Comparison of ENCODE assay signal across 8 cellular contexts in genomic region chr1:155323729-155324040, GRCh38. TPM values are rescaled to one million over a fixed set of nuclear protein-coding genes. Genes with fewer than 3 reads are reported as not detected.
A peak's percentile ranks its signal among the peaks of the same experiment; 100 is the strongest.
DNase-seq lines count a peak whose midpoint lies in the region; ATAC-seq, FAIRE-seq and TF ChIP-seq lines count a peak whose summit lies in the region.

No MANE protein-coding gene starts in this region.

- peaks cover 34% of the 10 kb centered on the region for H3K4me1 ChIP-seq in CD8-positive, alpha-beta T cell (ENCODE audit: insufficient read depth, low read length)
- H3K4me1 ChIP-seq in PC-3 (ENCODE audit: insufficient read depth, low read length) (peaks cover 21% of the 10 kb centered on the region), mucosa of stomach (ENCODE audit: control insufficient read depth, insufficient read depth, low read length) (peaks cover 29% of the 10 kb centered on the region)

- H3K9me3 ChIP-seq in CD8-positive, alpha-beta T cell (ENCODE audit: low read length), result no peaks in the 10 kb centered on the region
- H3K9me3 ChIP-seq in PC-3 (ENCODE audit: low read length) (no peaks in the 10 kb centered on the region), mucosa of stomach (ENCODE audit: control insufficient read depth, low read length) (no peaks in the 10 kb centered on the region)

- H4K20me1 ChIP-seq in PC-3 (ENCODE audit: low read length), result no peaks in the 10 kb centered on the region

- H2AFZ ChIP-seq in PC-3 (ENCODE audit: low read length), result peak overlapping the region; percentile 92

- CTCF ChIA-PET in CD8-positive, alpha-beta T cell (lab: Charles Lee), result interaction anchor here (0.6 to 9.2 kb wide), 14 partner anchors 11 to 189 kb away, joined by 3 to 152 read pairs (median 6); partner anchors contain the start of genes CLK2, ENTREP3, FDPS and HCN3
- CTCF ChIA-PET in PC-3 (lab: Charles Lee), result interaction anchor here (0.9 to 1.7 kb wide), 5 partner anchors 47 to 181 kb away, joined by 3 to 14 read pairs (median 5); partner anchors contain the start of genes CLK2 and HCN3

- no peaks in the 10 kb centered on the region for H3K9me2 ChIP-seq in PC-3 (replicated peaks; ENCODE audit: low read length)

- no peak for TF ChIP-seq CTCF in CD8-positive, alpha-beta T cell (IDR thresholded peaks at IDR 0.05)
- no peak for TF ChIP-seq CTCF in PC-3 (conservative IDR thresholded peaks at IDR 0.05; ENCODE audit: low read depth, low read length)

- peak overlapping the region; percentile 90 for H3K4me3 Mint-ChIP-seq in CD8-positive, alpha-beta T cell

- H3K27me3 Mint-ChIP-seq in CD8-positive, alpha-beta T cell (ENCODE audit: low read depth), result no peaks in the 10 kb centered on the region

- H3K9ac ChIP-seq in PC-3 (ENCODE audit: low read length) (peak overlapping the region; percentile 84), mucosa of stomach (ENCODE audit: low read length) (peak overlapping the region; percentile 82)

- peak; percentile 59 for ATAC-seq in CD8-positive, alpha-beta T cell
- ATAC-seq in GM19467 (IDR thresholded peaks at IDR 0.05; ENCODE audit: unreplicated experiment), result peak; percentile 26
- ATAC-seq in PC-3, result peak; percentile 47

- FAIRE-seq in HTR-8/SVneo (lab: Jason Lieb, UNC), result peak; percentile 77

- intact Hi-C loops in CD8-positive, alpha-beta T cell (cut with DNase I, micrococcal nuclease), result loop anchor here (1.0 to 10.0 kb wide), 9 partner anchors 15 to 729 kb away; partner anchors contain the start of genes FDPS (in 2 of the 2), HCN3 (in 2 of the 2), MTX1 (in 2 of the 2) and THBS3 (in 2 of the 2)
- intact Hi-C loops in PC-3 (cut with micrococcal nuclease), result loop anchor here (1.0 to 2.0 kb wide), 5 partner anchors 15 to 325 kb away; partner anchors contain the start of genes ENTREP3, FDPS, HCN3 and THBS3

- H3K4me1 Mint-ChIP-seq in CD8-positive, alpha-beta T cell (ENCODE audit: low read depth), result peaks cover 33% of the 10 kb centered on the region

- no peak for TF ChIP-seq POLR2A in erythroblast (IDR thresholded peaks at IDR 0.05; ENCODE audit: low read length)

- no peaks in the 10 kb centered on the region for H3K9me3 Mint-ChIP-seq in CD8-positive, alpha-beta T cell

- DNase-seq in CD8-positive, alpha-beta T cell, result peak; percentile 50 to 85 (median 75)
- DNase-seq in HTR-8/SVneo (ENCODE audit: insufficient read length, low spot score), result peak; percentile 78
- DNase-seq in PC-3, result peak; percentile 92
- peak; percentile 84 for DNase-seq in activated T-cell treated with anti-CD3 and anti-CD28 coated beads, Interleukin-2, amount 50 U/mL, for 1 hour
- peak; percentile 90 to 94 for DNase-seq in erythroblast (lab: John Stamatoyannopoulos, UW)
- DNase-seq in stimulated activated CD8-positive, alpha-beta memory T cell treated with anti-CD3 and anti-CD28 coated beads, Interleukin-7, amount 100 ng/mL, for 24 hours (ENCODE audit: low read depth), result peak; percentile 57

- peak overlapping the region; percentile 69 for H3K27ac ChIP-seq in CD8-positive, alpha-beta T cell (ENCODE audit: low read depth, low read length)
- H3K27ac ChIP-seq in PC-3 (ENCODE audit: low read length), result peak overlapping the region; percentile 83

- POLR2A ChIA-PET in CD8-positive, alpha-beta T cell (lab: Charles Lee), result interaction anchor here (0.5 to 3.4 kb wide), 11 partner anchors 11 to 243 kb away, joined by 3 to 22 read pairs (median 6); partner anchors contain the start of genes CLK2, FDPS and SCAMP3
- POLR2A ChIA-PET in PC-3 (lab: Charles Lee; ENCODE audit: unreplicated experiment), result interaction anchor here (0.6 to 1.3 kb wide), 5 partner anchors 46 to 328 kb away, joined by 3 to 6 read pairs (median 4); partner anchors contain the start of genes CLK2, ENTREP3, HCN3 and SCAMP3

- H3K27ac Mint-ChIP-seq in CD8-positive, alpha-beta T cell, result peak overlapping the region; percentile 55

- H3K36me3 ChIP-seq in CD8-positive, alpha-beta T cell (ENCODE audit: insufficient read depth, low read length), result no peaks in the 10 kb centered on the region
- H3K36me3 ChIP-seq in PC-3 (ENCODE audit: low read depth, low read length) (peaks cover 20% of the 10 kb centered on the region), mucosa of stomach (ENCODE audit: control insufficient read depth, insufficient read depth, low read length) (peaks cover 7% of the 10 kb centered on the region)

- H3K4me2 ChIP-seq in PC-3 (ENCODE audit: low read length), result peak overlapping the region; percentile 93

- peak overlapping the region; percentile 100 for H3K4me3 ChIP-seq in CD8-positive, alpha-beta T cell (ENCODE audit: low read depth, low read length)
- H3K4me3 ChIP-seq in PC-3 (ENCODE audit: low read length) (peak overlapping the region; percentile 80), mucosa of stomach (ENCODE audit: low read length) (peak overlapping the region; percentile 86)

- peaks cover 29% of the 10 kb centered on the region for H3K79me2 ChIP-seq in PC-3 (ENCODE audit: low read length)

- no peaks in the 10 kb centered on the region for H3F3A ChIP-seq in PC-3 (ENCODE audit: low read length, unreplicated experiment)

- no TSS peak for BruUV-seq in PC-3 (replicated peaks; lab: Mats Ljungman, UMichigan)

- H3K27me3 ChIP-seq in CD8-positive, alpha-beta T cell (ENCODE audit: insufficient read depth, low read length), result no peaks in the 10 kb centered on the region
- H3K27me3 ChIP-seq in PC-3 (ENCODE audit: low read length) (no peaks in the 10 kb centered on the region), mucosa of stomach (ENCODE audit: control insufficient read depth, insufficient read depth, low read length) (no peaks in the 10 kb centered on the region)

- peaks cover 5% of the 10 kb centered on the region for H3K36me3 Mint-ChIP-seq in CD8-positive, alpha-beta T cell

RNA-seq across cellular contexts. Expression of gene RUSC1, which starts 3.0 kb away (rescaled TPM):
- 1 to 10 TPM; 7.5 to 7.8 TPM for total RNA-seq in CD8-positive, alpha-beta T cell
- 80.3 and 85.1 TPM in 2 replicates for total RNA-seq in PC-3 (2014; rRNA removed)

RNA-seq across cellular contexts. Expression of gene FDPS, which starts 15.0 kb away (rescaled TPM):
- 10 to 100 TPM; 38.2 to 38.7 TPM for total RNA-seq in CD8-positive, alpha-beta T cell
- 301 and 313 TPM in 2 replicates for total RNA-seq in PC-3 (2014; rRNA removed)

RNA-seq across cellular contexts. Expression of gene PKLR, which starts 22.4 kb away (rescaled TPM):
- not detected for total RNA-seq in CD8-positive, alpha-beta T cell
- total RNA-seq in PC-3 (2014; rRNA removed), result not detected in 2 replicates

RNA-seq across cellular contexts. Expression of gene HCN3, which starts 46.4 kb away (rescaled TPM):
- 1 to 10 TPM; 1.3 TPM for total RNA-seq in CD8-positive, alpha-beta T cell
- total RNA-seq in PC-3 (2014; rRNA removed), result 1.8 and 1.9 TPM in 2 replicates

RNA-seq across cellular contexts. Expression of gene CLK2, which starts 50.4 kb away (rescaled TPM):
- total RNA-seq in CD8-positive, alpha-beta T cell, result 10 to 100 TPM; 48.6 to 54.4 TPM
- total RNA-seq in PC-3 (2014; rRNA removed), result 44.5 and 49.9 TPM in 2 replicates

Comparison
In these comparisons a context has a peak if more than half of its experiments do, and no peak if none do; other contexts are left out.
1. Peak in every context shown above with its lines: DNase-seq, ATAC-seq, H3K4me3 ChIP-seq and H3K27ac ChIP-seq.